In genomic region chr20:4027590-4028265, GRCh38 we compare ENCODE assay signal across 33 cellular contexts. TPM values are rescaled to one million over a fixed set of nuclear protein-coding genes. Genes with fewer than 3 reads are reported as not detected.
DNase-seq lines count a peak whose midpoint lies in the region; ATAC-seq and TF ChIP-seq lines count a peak whose summit lies in the region.
"Had no signal": no experiment of that assay in that cellular context is flagged by ENCODE, and none has a peak within 500 bp of the region (broad histone marks: within the 10 kb centered on the region; RNA-seq: fewer than 3 reads in every experiment).

No MANE protein-coding gene starts in this region.

- H3K4me1 ChIP-seq in left ventricle myocardium inferior, result peaks cover 17% of the 10 kb centered on the region
- H3K4me1 ChIP-seq in neural progenitor cell, result peaks cover 8% of the 10 kb centered on the region
- peaks cover 0 to 12% of the 10 kb centered on the region in 2 donors for H3K4me1 ChIP-seq in left lung
- H3K4me1 ChIP-seq in prostate gland (replicated peaks), result no peaks in the 10 kb centered on the region
- H3K4me1 ChIP-seq: psoas muscle, uterus had no signal

- ATAC-seq in WTC11 (no peak), left lung (no peak)
- ATAC-seq: lower lobe of right lung, psoas muscle, SK-N-SH treated with all-trans-retinoic acid at 6 μM for 48 hours, T-helper 17 cell had no signal

- H3K4me2 ChIP-seq in neural progenitor cell, result no peak overlapping the region

- CTCF ChIA-PET in WTC11 (lab: Charles Lee), result interaction anchor here (1.1 to 2.3 kb wide), 3 partner anchors 11 to 57 kb away, joined by 4 to 18 read pairs (median 8); no protein-coding TSS in a partner anchor

- H3K27ac ChIP-seq in left ventricle myocardium inferior (replicated peaks) (peak overlapping the region; percentile 11), neural progenitor cell (no peak overlapping the region), left lung (no peak overlapping the region), prostate gland (no peak overlapping the region)
- H3K27ac ChIP-seq: ascending aorta; BLaER1 treated with 17β-estradiol and CSF1 and Interleukin-3, amounts not matched to agents 10 nM and 100 nM; esophagus squamous epithelium; HL-60; lower lobe of right lung; psoas muscle; thoracic aorta; uterus had no signal

- peaks cover 9% of the 10 kb centered on the region for H3F3A ChIP-seq in neural progenitor cell (ENCODE audit: low read depth)

- H3K79me2 ChIP-seq in neural progenitor cell (ENCODE audit: low read depth), result no peaks in the 10 kb centered on the region

- H3K36me3 Mint-ChIP-seq in WTC11, result peaks cover 27% of the 10 kb centered on the region
- peaks cover 2% of the 10 kb centered on the region for H3K36me3 Mint-ChIP-seq in neural progenitor cell
- H3K36me3 Mint-ChIP-seq: activated naive CD8-positive, alpha-beta T cell treated with anti-CD3 and anti-CD28 coated beads for 36 hours had no signal

- H3K9ac ChIP-seq in neural progenitor cell, result no peak overlapping the region
- H3K9ac ChIP-seq: BLaER1 treated with 17β-estradiol and CSF1 and Interleukin-3, amounts not matched to agents 10 nM and 100 nM had no signal

- H3K36me3 ChIP-seq in MG63, result no peaks in the 10 kb centered on the region
- no peaks in the 10 kb centered on the region for H3K36me3 ChIP-seq in left ventricle myocardium inferior
- no peaks in the 10 kb centered on the region for H3K36me3 ChIP-seq in neural progenitor cell
- no peaks in the 10 kb centered on the region for H3K36me3 ChIP-seq in left lung
- H3K36me3 ChIP-seq in prostate gland, result no peaks in the 10 kb centered on the region
- H3K36me3 ChIP-seq: ascending aorta; BLaER1 treated with 17β-estradiol and CSF1 and Interleukin-3, amounts not matched to agents 10 nM and 100 nM; esophagus squamous epithelium; lower lobe of right lung; thoracic aorta; uterus had no signal

- intact Hi-C loops in left ventricle myocardium inferior (cut with micrococcal nuclease), result no loop called here
- intact Hi-C loops in left lung (cut with DNase I), result no loop called here
- intact Hi-C loops in prostate gland (cut with DNase I), result no loop called here

- H3K27ac Mint-ChIP-seq in WTC11, result no peak overlapping the region
- peak overlapping the region; percentile 42 for H3K27ac Mint-ChIP-seq in neural progenitor cell
- H3K27ac Mint-ChIP-seq: activated naive CD8-positive, alpha-beta T cell treated with anti-CD3 and anti-CD28 coated beads for 36 hours; stimulated activated naive CD8-positive, alpha-beta T cell treated with anti-CD3 and anti-CD28 coated beads, Interleukin-15, Interleukin-2, amounts not matched to agents 100 ng/mL and 50 ng/mL, for 24 hours; T-helper 17 cell had no signal

- H3K27me3 Mint-ChIP-seq in WTC11 (ENCODE audit: low read depth) (peaks cover 44% of the 10 kb centered on the region), neural progenitor cell (ENCODE audit: insufficient read depth, low read depth) (peaks cover 9% of the 10 kb centered on the region)
- H3K27me3 Mint-ChIP-seq: stimulated activated naive CD8-positive, alpha-beta T cell treated with anti-CD3 and anti-CD28 coated beads, Interleukin-15, Interleukin-2, amounts not matched to agents 100 ng/mL and 50 ng/mL, for 24 hours had no signal

- peaks cover 27% of the 10 kb centered on the region for H3K4me1 Mint-ChIP-seq in WTC11
- peaks cover 13% of the 10 kb centered on the region for H3K4me1 Mint-ChIP-seq in neural progenitor cell
- H3K4me1 Mint-ChIP-seq: activated naive CD8-positive, alpha-beta T cell treated with anti-CD3 and anti-CD28 coated beads for 36 hours; T-helper 17 cell had no signal

- no peaks in the 10 kb centered on the region for H4K20me1 ChIP-seq in neural progenitor cell (ENCODE audit: low read depth)
- H4K20me1 ChIP-seq: BLaER1 treated with 17β-estradiol and CSF1 and Interleukin-3, amounts not matched to agents 10 nM and 100 nM had no signal

- H3K4me3 ChIP-seq in MG63 (no peak overlapping the region), left ventricle myocardium inferior (no peak overlapping the region), neural progenitor cell (no peak overlapping the region), left lung (no peak overlapping the region), prostate gland (no peak overlapping the region)
- H3K4me3 ChIP-seq: ascending aorta; BLaER1 treated with 17β-estradiol and CSF1 and Interleukin-3, amounts not matched to agents 10 nM and 100 nM; esophagus squamous epithelium; lower lobe of right lung; psoas muscle; thoracic aorta; uterus had no signal

- TF ChIP-seq POLR2A in prostate gland (IDR thresholded peaks at IDR 0.05), result no peak

- H3K4me3 Mint-ChIP-seq in WTC11 (no peak overlapping the region), neural progenitor cell (no peak overlapping the region)
- H3K4me3 Mint-ChIP-seq: activated naive CD8-positive, alpha-beta T cell treated with anti-CD3 and anti-CD28 coated beads for 36 hours; stimulated activated naive CD8-positive, alpha-beta T cell treated with anti-CD3 and anti-CD28 coated beads, Interleukin-15, Interleukin-2, amounts not matched to agents 100 ng/mL and 50 ng/mL, for 24 hours; T-helper 17 cell had no signal

- no peak overlapping the region for H2AFZ ChIP-seq in neural progenitor cell (replicated peaks)

- DNase-seq in MG63 (peak; percentile 33), WTC11 (ENCODE audit: low spot score) (no peak), left ventricle myocardium inferior (no peak), neural progenitor cell (ENCODE audit: low spot score) (no peak), iPS-NIHi7 (ENCODE audit: extremely low spot score) (no peak), left lung (no peak), GDM1 (lab: John Stamatoyannopoulos, UW) (no peak), prostate gland (ENCODE audit: low spot score) (no peak)
- DNase-seq: activated CD4-positive, alpha-beta T cell treated with anti-CD3 and anti-CD28 coated beads for 4 hours; activated effector memory CD4-positive, alpha-beta T cell treated with Interleukin-2 at 50 U/mL for 16 hours; activated naive CD8-positive, alpha-beta T cell treated with anti-CD3 and anti-CD28 coated beads for 36 hours; activated T-cell treated with anti-CD3 and anti-CD28 coated beads for 4 hours; Caco-2; central memory CD4-positive, alpha-beta T cell; dermis blood vessel endothelial cell; DMS79; esophagus squamous epithelium; GOT3; hypothalamus; Karpas-422; lower lobe of right lung; NCI-H1694; NCI-H2171 treated with DMSO at 0.1 percent for 48 hours; NCI-H510A treated with DMSO at 0.1 percent for 48 hours; psoas muscle; T-helper 17 cell; uterus had no signal

- H3K27me3 ChIP-seq in MG63 (no peaks in the 10 kb centered on the region), left ventricle myocardium inferior (ENCODE audit: low read depth) (no peaks in the 10 kb centered on the region), neural progenitor cell (peaks cover 74% of the 10 kb centered on the region), left lung (no peaks in the 10 kb centered on the region), prostate gland (replicated peaks; ENCODE audit: insufficient read depth) (no peaks in the 10 kb centered on the region)
- H3K27me3 ChIP-seq: ascending aorta; BLaER1 treated with 17β-estradiol and CSF1 and Interleukin-3, amounts not matched to agents 10 nM and 100 nM; uterus had no signal

- POLR2A ChIA-PET in WTC11 (lab: Charles Lee), result interaction anchor here (0.6 kb wide), 1 partner anchor 63 kb away, joined by 3 read pairs; no protein-coding TSS in a partner anchor

- peaks cover 28% of the 10 kb centered on the region for H3K9me3 Mint-ChIP-seq in WTC11
- peaks cover 17% of the 10 kb centered on the region for H3K9me3 Mint-ChIP-seq in neural progenitor cell
- H3K9me3 Mint-ChIP-seq: stimulated activated naive CD8-positive, alpha-beta T cell treated with anti-CD3 and anti-CD28 coated beads, Interleukin-15, Interleukin-2, amounts not matched to agents 100 ng/mL and 50 ng/mL, for 24 hours had no signal

- H3K9me3 ChIP-seq in MG63 (peaks cover 3% of the 10 kb centered on the region; the same call in 1 of the 2 replicates), left ventricle myocardium inferior (replicated peaks) (peaks cover 9% of the 10 kb centered on the region), neural progenitor cell (ENCODE audit: low read depth) (no peaks in the 10 kb centered on the region), left lung (no peaks in the 10 kb centered on the region), prostate gland (no peaks in the 10 kb centered on the region)
- H3K9me3 ChIP-seq: ascending aorta, esophagus squamous epithelium, lower lobe of right lung, thoracic aorta, uterus had no signal

- TF ChIP-seq CTCF in WTC11 (IDR thresholded peaks at IDR 0.05) (no peak), left ventricle myocardium inferior (IDR thresholded peaks at IDR 0.05; ENCODE audit: borderline replicate concordance) (no peak), neural progenitor cell (IDR thresholded peaks at IDR 0.05) (no peak), left lung (IDR thresholded peaks at IDR 0.05) (no peak), prostate gland (IDR thresholded peaks at IDR 0.05) (no peak)

- WGBS in prostate gland, result 47% methylated on average over 5 of the region's 5 CpGs

TF ChIP-seq in WTC11, 78 proteins besides CTCF, POLR2A, EP300 and RAD21:
- TF ChIP-seq ZNF512 (CRISPR knock-in tag; IDR thresholded peaks at IDR 0.05; ENCODE audit: borderline replicate concordance) (0 out of 2 replicates have a peak, but pooled peaks have one; percentile 59), ZNF263 (CRISPR knock-in tag; IDR thresholded peaks at IDR 0.05; ENCODE audit: low read depth) (no peak)

RNA-seq across cellular contexts. Expression of gene RNF24, which starts 12.4 kb away (rescaled TPM):
- 2.8 and 4.6 TPM in 2 replicates for total RNA-seq in MG63 (2014; rRNA removed; shearing (Covaris generic); ENCODE audit: low replicate concordance)
- total RNA-seq in WTC11 (2021) (11.0 to 12.5 TPM (median 11.7 TPM) in 3 replicates), left ventricle myocardium inferior (5.1 TPM), neural progenitor cell (ENCODE audit: low replicate concordance) (7.7 and 9.0 TPM in 2 replicates), left lung (10 to 100 TPM; 27.4 to 46.2 TPM), prostate gland (10 to 100 TPM; 30.4 to 31.2 TPM)
